ENCODE assay signal across 2 cellular contexts in genomic region chr12:110687770-110688169, GRCh38.
A peak's percentile ranks its signal among the peaks of the same experiment; 100 is the strongest.
TF ChIP-seq lines count a peak whose summit lies in the region.

No MANE protein-coding gene starts in this region.

TF ChIP-seq in IMR-90, 13 proteins besides CTCF, POLR2A, EP300 and RAD21:
- TF ChIP-seq CEBPB (IDR thresholded peaks at IDR 0.05; ENCODE audit: low read depth, low read length) (no peak), CHD1 (IDR thresholded peaks at IDR 0.05; ENCODE audit: low read depth, low read length) (no peak), RCOR1 (IDR thresholded peaks at IDR 0.05; ENCODE audit: insufficient replicate concordance, low read length) (no peak), BHLHE40 (IDR thresholded peaks at IDR 0.05; ENCODE audit: low read depth, low read length) (no peak), SMC3 (IDR thresholded peaks at IDR 0.05; ENCODE audit: low read depth, low read length) (no peak), NFE2L2 (IDR thresholded peaks at IDR 0.05; ENCODE audit: low read depth, low read length) (no peak), MXI1 (IDR thresholded peaks at IDR 0.05; ENCODE audit: borderline replicate concordance, low read depth, low read length) (no peak), MAZ (IDR thresholded peaks at IDR 0.05; ENCODE audit: borderline replicate concordance, low read depth, low read length) (no peak), FOS (IDR thresholded peaks at IDR 0.05; ENCODE audit: low read depth, low read length) (no peak), MAFK (IDR thresholded peaks at IDR 0.05; ENCODE audit: low read depth, low read length) (no peak), RFX5 (IDR thresholded peaks at IDR 0.05; ENCODE audit: low read depth, low read length) (no peak)
- TF ChIP-seq, protein P1, sequence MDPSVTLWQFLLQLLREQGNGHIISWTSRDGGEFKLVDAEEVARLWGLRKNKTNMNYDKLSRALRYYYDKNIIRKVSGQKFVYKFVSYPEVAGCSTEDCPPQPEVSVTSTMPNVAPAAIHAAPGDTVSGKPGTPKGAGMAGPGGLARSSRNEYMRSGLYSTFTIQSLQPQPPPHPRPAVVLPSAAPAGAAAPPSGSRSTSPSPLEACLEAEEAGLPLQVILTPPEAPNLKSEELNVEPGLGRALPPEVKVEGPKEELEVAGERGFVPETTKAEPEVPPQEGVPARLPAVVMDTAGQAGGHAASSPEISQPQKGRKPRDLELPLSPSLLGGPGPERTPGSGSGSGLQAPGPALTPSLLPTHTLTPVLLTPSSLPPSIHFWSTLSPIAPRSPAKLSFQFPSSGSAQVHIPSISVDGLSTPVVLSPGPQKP (IDR thresholded peaks at IDR 0.05; ENCODE audit: borderline replicate concordance, low read depth, low read length): no peak
- TF ChIP-seq, protein P2, sequence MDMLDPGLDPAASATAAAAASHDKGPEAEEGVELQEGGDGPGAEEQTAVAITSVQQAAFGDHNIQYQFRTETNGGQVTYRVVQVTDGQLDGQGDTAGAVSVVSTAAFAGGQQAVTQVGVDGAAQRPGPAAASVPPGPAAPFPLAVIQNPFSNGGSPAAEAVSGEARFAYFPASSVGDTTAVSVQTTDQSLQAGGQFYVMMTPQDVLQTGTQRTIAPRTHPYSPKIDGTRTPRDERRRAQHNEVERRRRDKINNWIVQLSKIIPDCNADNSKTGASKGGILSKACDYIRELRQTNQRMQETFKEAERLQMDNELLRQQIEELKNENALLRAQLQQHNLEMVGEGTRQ (IDR thresholded peaks at IDR 0.05; ENCODE audit: low read depth, low read length): no peak

TF ChIP-seq in GM12878, 131 proteins besides CTCF, POLR2A, EP300 and RAD21:
- TF ChIP-seq ASH2L (IDR thresholded peaks at IDR 0.05; ENCODE audit: borderline replicate concordance, low read depth) (no peak), BMI1 (IDR thresholded peaks at IDR 0.05; ENCODE audit: borderline replicate concordance) (no peak), CREB1 (IDR thresholded peaks at IDR 0.05; ENCODE audit: low read depth) (0 out of 2 replicates have a peak, but pooled peaks have one; percentile 0), MYB (IDR thresholded peaks at IDR 0.05; ENCODE audit: borderline replicate concordance, low read depth, low read length) (no peak), RUNX3 (IDR thresholded peaks at IDR 0.05; ENCODE audit: low read length) (0 out of 2 replicates have a peak, but pooled peaks have one; percentile 8), POU2F2 (IDR thresholded peaks at IDR 0.05; ENCODE audit: borderline replicate concordance, low read depth, low read length) (0 out of 3 replicates have a peak, but pooled peaks have one; percentile 34)
